Comparison of ENCODE assay signal across 1 cellular context in genomic region chr10:118842826-118843624, GRCh38.
TF ChIP-seq lines count a peak whose summit lies in the region.

No MANE protein-coding gene starts in this region.

TF ChIP-seq in HepG2, 621 proteins besides CTCF, POLR2A, EP300 and RAD21 (continued from another document):
- TF ChIP-seq, protein P1, sequence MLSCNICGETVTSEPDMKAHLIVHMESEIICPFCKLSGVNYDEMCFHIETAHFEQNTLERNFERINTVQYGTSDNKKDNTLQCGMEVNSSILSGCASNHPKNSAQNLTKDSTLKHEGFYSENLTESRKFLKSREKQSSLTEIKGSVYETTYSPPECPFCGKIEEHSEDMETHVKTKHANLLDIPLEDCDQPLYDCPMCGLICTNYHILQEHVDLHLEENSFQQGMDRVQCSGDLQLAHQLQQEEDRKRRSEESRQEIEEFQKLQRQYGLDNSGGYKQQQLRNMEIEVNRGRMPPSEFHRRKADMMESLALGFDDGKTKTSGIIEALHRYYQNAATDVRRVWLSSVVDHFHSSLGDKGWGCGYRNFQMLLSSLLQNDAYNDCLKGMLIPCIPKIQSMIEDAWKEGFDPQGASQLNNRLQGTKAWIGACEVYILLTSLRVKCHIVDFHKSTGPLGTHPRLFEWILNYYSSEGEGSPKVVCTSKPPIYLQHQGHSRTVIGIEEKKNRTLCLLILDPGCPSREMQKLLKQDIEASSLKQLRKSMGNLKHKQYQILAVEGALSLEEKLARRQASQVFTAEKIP (CRISPR knock-in tag; IDR thresholded peaks at IDR 0.05; ENCODE audit: borderline replicate concordance), result no peak
- TF ChIP-seq PRPF4 (IDR thresholded peaks at IDR 0.05; ENCODE audit: low read depth, low read length, poor library complexity, severe bottlenecking), result no peak
